ENCODE assay signal across 14 cellular contexts in the genomic region with DNA sequence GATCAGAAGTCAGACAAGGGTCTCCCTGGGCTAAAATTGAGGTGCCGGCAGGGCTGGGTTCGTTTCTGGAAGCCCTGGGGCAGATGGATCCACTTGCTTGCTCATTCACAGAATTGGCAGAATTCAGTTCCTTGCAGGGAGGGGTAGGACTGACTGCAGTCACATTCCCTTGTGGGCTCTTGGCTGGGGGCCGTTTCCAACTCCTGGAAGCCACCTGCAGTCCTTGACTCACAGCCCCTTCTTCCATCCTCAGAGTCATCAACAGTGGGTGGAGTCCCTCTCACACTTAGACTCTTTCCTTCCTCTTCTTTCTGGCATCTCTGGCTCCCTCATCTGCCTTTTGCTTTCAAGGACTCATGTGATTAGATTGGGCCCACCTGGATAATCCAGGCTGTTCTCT. TPM values are rescaled to one million over a fixed set of nuclear protein-coding genes. Genes with fewer than 3 reads are reported as not detected.
DNase-seq lines count a peak whose midpoint lies in the region; ATAC-seq and TF ChIP-seq lines count a peak whose summit lies in the region.
"Had no signal": no experiment of that assay in that cellular context is flagged by ENCODE, and none has a peak within 500 bp of the region (broad histone marks: within the 10 kb centered on the region; RNA-seq: fewer than 3 reads in every experiment).

No MANE protein-coding gene starts in this region.

- no peaks in the 10 kb centered on the region for H3K36me3 ChIP-seq in upper lobe of right lung

- TF ChIP-seq CTCF in fibroblast of mammary gland (conservative IDR thresholded peaks at IDR 0.05; ENCODE audit: control insufficient read depth, insufficient read depth, low read depth, low read length): no peak
- TF ChIP-seq CTCF in upper lobe of right lung (IDR thresholded peaks at IDR 0.05): no peak

- H3K27ac ChIP-seq in upper lobe of right lung: no peak overlapping the region
- H3K27ac ChIP-seq: C4-2B had no signal

- H3K4me3 ChIP-seq in fibroblast of mammary gland (ENCODE audit: control insufficient read depth, low read depth, low read length): no peak overlapping the region
- H3K4me3 ChIP-seq in upper lobe of right lung: no peak overlapping the region

- peaks cover 9% of the 10 kb centered on the region for H3K9me3 ChIP-seq in upper lobe of right lung

- H3K27me3 ChIP-seq in upper lobe of right lung: no peaks in the 10 kb centered on the region

- DNase-seq in Daoy (ENCODE audit: low read depth): peak; percentile 12
- peak; percentile 10 for DNase-seq in HT1080 (ENCODE audit: low read depth)
- DNase-seq in fibroblast of mammary gland (ENCODE audit: low read depth): peak; percentile 24
- DNase-seq in sciatic nerve (ENCODE audit: low spot score): peak; percentile 43
- no peak for DNase-seq in NCI-H1417 (lab: John Stamatoyannopoulos, UW)
- no peak for DNase-seq in upper lobe of right lung
- no peak for DNase-seq in retina
- DNase-seq: AML-193; Caco-2; CD4-positive, alpha-beta T cell; GF-D8; GOT3; H7 had no signal

- H3K4me1 ChIP-seq in upper lobe of right lung: no peaks in the 10 kb centered on the region
- H3K4me1 ChIP-seq: Caco-2 had no signal

- intact Hi-C loops in sciatic nerve (cut with DNase I) (no loop called here), upper lobe of right lung (cut with DNase I) (no loop called here)

- ATAC-seq in sciatic nerve (no peak), upper lobe of right lung (no peak)

RNA-seq across cellular contexts. Expression of gene NANOS1, which starts 54.6 kb away (rescaled TPM):
- 3.7 and 4.7 TPM in 2 replicates for total RNA-seq in Daoy (2014; rRNA removed; shearing (Covaris generic))
- 0.39 and 0.57 TPM in 2 replicates for total RNA-seq in HT1080 (2014; rRNA removed; shearing (Covaris generic))
- polyA plus RNA-seq in HT1080 (2015; cell fraction: cytosol; rRNA removed): 0.55 and 0.95 TPM in 2 replicates
- polyA plus RNA-seq in HT1080 (2015; cell fraction: nucleus; rRNA removed): 0.29 and 0.51 TPM in 2 replicates
- total RNA-seq in sciatic nerve: 3.5 TPM
- 2.9 TPM for total RNA-seq in upper lobe of right lung

Comparison
In these comparisons a context has a peak if more than half of its experiments do, and no peak if none do; other contexts are left out.
1. DNase-seq: peak in Daoy (single experiment), HT1080 (single experiment), fibroblast of mammary gland (single experiment) and sciatic nerve (single experiment); none in NCI-H1417 (0 of 3), upper lobe of right lung (single experiment) and retina (single experiment).